In the genomic region with DNA sequence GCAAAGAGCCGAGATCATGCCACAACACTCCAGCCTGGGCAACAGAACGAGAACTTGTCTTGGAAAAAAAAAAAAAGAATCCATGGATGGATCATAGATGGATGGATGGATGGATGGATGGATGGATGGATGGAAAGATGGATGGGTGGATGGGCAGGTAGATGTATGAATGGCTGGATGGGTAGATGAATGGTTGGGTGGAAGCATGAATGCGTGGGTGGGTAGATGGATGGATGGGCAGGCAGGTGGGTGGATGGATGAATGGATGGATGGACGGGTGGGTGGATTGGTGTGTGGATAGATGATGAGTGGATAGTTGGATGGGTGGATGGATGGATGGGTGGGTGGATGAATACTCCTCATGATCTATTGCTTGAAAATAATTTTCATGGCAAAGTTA, we compare ENCODE assay signal across 18 cellular contexts. TPM values are rescaled to one million over a fixed set of nuclear protein-coding genes. Genes with fewer than 3 reads are reported as not detected.
DNase-seq lines count a peak whose midpoint lies in the region; ATAC-seq and TF ChIP-seq lines count a peak whose summit lies in the region.
"Had no signal": no experiment of that assay in that cellular context is flagged by ENCODE, and none has a peak within 500 bp of the region (broad histone marks: within the 10 kb centered on the region; RNA-seq: fewer than 3 reads in every experiment).

No MANE protein-coding gene starts in this region.

- ATAC-seq in IMR-90 (ENCODE audit: low read depth) (no peak), HG03175 (IDR thresholded peaks at IDR 0.05; ENCODE audit: unreplicated experiment) (no peak)

- H3K14ac ChIP-seq in IMR-90 (replicated peaks; ENCODE audit: low read depth, low read length) = no peak overlapping the region

- intact Hi-C loops in IMR-90 (cut with micrococcal nuclease) (no loop called here), testis (cut with DNase I; ENCODE audit: low total_unique reads) (no loop called here)

- no peak overlapping the region for H2AFZ ChIP-seq in IMR-90 (replicated peaks; ENCODE audit: low read length, poor library complexity)

- dilution Hi-C loops in IMR-90 (cut with HindIII; ENCODE audit: low sequenced_read_pairs, unreplicated experiment) = no loop called here

- no peak overlapping the region; the same call in 1 of the 2 replicates for H3K4ac ChIP-seq in IMR-90 (ENCODE audit: low read depth, low read length)

- no peak overlapping the region for H4K5ac ChIP-seq in IMR-90 (ENCODE audit: low read depth, low read length)

- H3K9me3 Mint-ChIP-seq in chondrocyte (ENCODE audit: low read depth) = no peaks in the 10 kb centered on the region
- H3K9me3 Mint-ChIP-seq in nephron = no peaks in the 10 kb centered on the region
- H3K9me3 Mint-ChIP-seq in type B pancreatic cell = no peaks in the 10 kb centered on the region
- H3K9me3 Mint-ChIP-seq: activated B cell treated with CpG ODN at 0.5 μM for 24 hours; memory B cell; T-helper 2 cell treated with Interferon-gamma antibody and Interleukin-4, amounts not matched to agents 5 μg/mL and 100 μg/mL, for 36 hours had no signal

- H3K27me3 ChIP-seq in IMR-90 (ENCODE audit: control insufficient read depth, insufficient read depth, low read length) = no peaks in the 10 kb centered on the region
- no peaks in the 10 kb centered on the region for H3K27me3 ChIP-seq in testis
- H3K27me3 ChIP-seq: adrenal gland, BLaER1, colonic mucosa had no signal

- no peak overlapping the region for H3K23ac ChIP-seq in IMR-90 (ENCODE audit: low read depth, low read length)

- peak overlapping the region; percentile 39; the same call in 1 of the 2 replicates for H2AK5ac ChIP-seq in IMR-90 (ENCODE audit: low read depth, low read length)

- H2BK120ac ChIP-seq in IMR-90 (ENCODE audit: low read depth, low read length) = no peak overlapping the region

- TF ChIP-seq POLR2A in IMR-90 (IDR thresholded peaks at IDR 0.05; ENCODE audit: low read depth, low read length) = no peak
- TF ChIP-seq POLR2A in testis (IDR thresholded peaks at IDR 0.05) = no peak

- no peaks in the 10 kb centered on the region for H4K20me1 ChIP-seq in IMR-90 (ENCODE audit: insufficient read depth, low read length)
- H4K20me1 ChIP-seq: BLaER1 had no signal

- peak overlapping the region; percentile 85 for H3K27ac Mint-ChIP-seq in chondrocyte (ENCODE audit: unreplicated experiment)
- H3K27ac Mint-ChIP-seq in nephron = peak overlapping the region in 1 of 3 experiments; percentile 39
- H3K27ac Mint-ChIP-seq in type B pancreatic cell = no peak overlapping the region
- H3K27ac Mint-ChIP-seq: activated B cell treated with CpG ODN at 0.5 μM for 24 hours; memory B cell; T-helper 2 cell treated with Interferon-gamma antibody and Interleukin-4, amounts not matched to agents 5 μg/mL and 100 μg/mL, for 36 hours had no signal

- no peak overlapping the region for H2BK20ac ChIP-seq in IMR-90 (ENCODE audit: low read depth, low read length)

- no peak overlapping the region; the same call in 1 of the 2 replicates for H3K56ac ChIP-seq in IMR-90 (ENCODE audit: extremely low read depth, insufficient read depth, low read length)

- H3K4me1 ChIP-seq in IMR-90 (ENCODE audit: control insufficient read depth, insufficient read depth, low read length) = peaks cover 20% of the 10 kb centered on the region
- peaks cover 8% of the 10 kb centered on the region for H3K4me1 ChIP-seq in testis
- H3K4me1 ChIP-seq: colonic mucosa had no signal

- H2BK15ac ChIP-seq in IMR-90 (ENCODE audit: low read depth, low read length) = no peak overlapping the region

- in situ Hi-C loops in IMR-90 (cut with MboI; ENCODE audit: low sequenced_read_pairs) = loop anchor here (5.0 kb wide), 1 partner anchor 68 kb away; no protein-coding TSS in a partner anchor

- H3K4me2 ChIP-seq in IMR-90 (ENCODE audit: low read depth, low read length) = no peak overlapping the region

- no peak overlapping the region for H2BK5ac ChIP-seq in IMR-90 (ENCODE audit: low read depth, low read length, poor library complexity, severe bottlenecking)

- CTCF ChIA-PET in IMR-90 (lab: Yijun Ruan, JAX) = no interaction called here

- H3K4me3 ChIP-seq in IMR-90 (ENCODE audit: insufficient read depth, low read depth, low read length) = no peak overlapping the region
- H3K4me3 ChIP-seq in testis = no peak overlapping the region

- no peak for TF ChIP-seq RAD21 in IMR-90 (IDR thresholded peaks at IDR 0.05; ENCODE audit: low read length)

- peaks cover 19% of the 10 kb centered on the region for H3K9me1 ChIP-seq in IMR-90 (ENCODE audit: insufficient read depth, low read length)

- no peak overlapping the region for H3K9ac ChIP-seq in IMR-90 (ENCODE audit: low read depth, low read length)
- H3K9ac ChIP-seq: BLaER1 had no signal

- no peak for TF ChIP-seq CTCF in IMR-90 (conservative IDR thresholded peaks at IDR 0.05; ENCODE audit: low read depth, low read length)
- TF ChIP-seq CTCF in chondrocyte (IDR thresholded peaks at IDR 0.05) = no peak
- no peak for TF ChIP-seq CTCF in nephron (IDR thresholded peaks at IDR 0.05; ENCODE audit: unreplicated experiment in 3 of 3)
- TF ChIP-seq CTCF in type B pancreatic cell (conservative IDR thresholded peaks at IDR 0.05) = no peak
- no peak for TF ChIP-seq CTCF in testis (IDR thresholded peaks at IDR 0.05)

- H3K4me1 Mint-ChIP-seq in chondrocyte (ENCODE audit: low read depth) (peaks cover 87% of the 10 kb centered on the region), nephron (peaks cover 52% of the 10 kb centered on the region), type B pancreatic cell (ENCODE audit: unreplicated experiment) (peaks cover 28% of the 10 kb centered on the region)

- H2AK9ac ChIP-seq in IMR-90 (replicated peaks; ENCODE audit: low read depth, low read length, poor library complexity) = no peak overlapping the region

- H3K36me3 ChIP-seq in IMR-90 (ENCODE audit: control insufficient read depth, insufficient read depth, low read length) (no peaks in the 10 kb centered on the region), testis (ENCODE audit: low read depth, missing control alignments) (no peaks in the 10 kb centered on the region)
- H3K36me3 ChIP-seq: adrenal gland, BLaER1, colonic mucosa had no signal

- no peak overlapping the region for H3K18ac ChIP-seq in IMR-90 (ENCODE audit: low read depth, low read length)

- H3K4me3 Mint-ChIP-seq in chondrocyte (ENCODE audit: unreplicated experiment) (peak overlapping the region; percentile 91), nephron (peak overlapping the region; percentile 63 to 85 (median 81)), type B pancreatic cell (peak overlapping the region; percentile 58)
- H3K4me3 Mint-ChIP-seq: activated B cell treated with CpG ODN at 0.5 μM for 24 hours; memory B cell; T-helper 2 cell treated with Interferon-gamma antibody and Interleukin-4, amounts not matched to agents 5 μg/mL and 100 μg/mL, for 36 hours had no signal

- peaks cover 3% of the 10 kb centered on the region for H3K36me3 Mint-ChIP-seq in chondrocyte (ENCODE audit: low read depth)
- H3K36me3 Mint-ChIP-seq in nephron (ENCODE audit: low read depth) = no peaks in the 10 kb centered on the region
- H3K36me3 Mint-ChIP-seq in type B pancreatic cell = no peaks in the 10 kb centered on the region
- H3K36me3 Mint-ChIP-seq: memory B cell had no signal

- peaks cover 0 to 19% of the 10 kb centered on the region in 2 experiments; a peak in 1 of 4 replicates for H3K79me1 ChIP-seq in IMR-90 (ENCODE audit: low read depth in 1 of 2, low read length in 2 of 2)

- H3K9me3 ChIP-seq in IMR-90 (ENCODE audit: control insufficient read depth, insufficient read depth, low read length) (no peaks in the 10 kb centered on the region), testis (no peaks in the 10 kb centered on the region)
- H3K9me3 ChIP-seq: adrenal gland, BLaER1, colonic mucosa had no signal

- POLR2A ChIA-PET in IMR-90 (lab: Charles Lee; ENCODE audit: unreplicated experiment) = interaction anchor here (0.9 kb wide), 1 partner anchor 20 kb away, joined by 5 read pairs; no protein-coding TSS in a partner anchor

- H3K27ac ChIP-seq in IMR-90 (ENCODE audit: insufficient read depth, low read length) (no peak overlapping the region), testis (no peak overlapping the region)
- H3K27ac ChIP-seq: BLaER1 had no signal

- H3K27me3 Mint-ChIP-seq in chondrocyte (ENCODE audit: low read depth) (no peaks in the 10 kb centered on the region), nephron (ENCODE audit: low read depth) (peaks cover 3% of the 10 kb centered on the region), type B pancreatic cell (peaks cover 3% of the 10 kb centered on the region)

- no peak overlapping the region for H4K8ac ChIP-seq in IMR-90 (ENCODE audit: low read depth in 2 of 2, low read length in 2 of 2)

- 90 to 100% methylated on average over 1 to 2 of the region's 4 CpGs for WGBS in IMR-90 (ENCODE audit: extremely low coverage in 2 of 2, insufficient read length in 1 of 2), 2 experiments
- WGBS in testis, 2 donors = 89 to 94% methylated on average over 4 of the region's 4 CpGs

- H4K91ac ChIP-seq in IMR-90 (ENCODE audit: insufficient read depth, low read depth, low read length) = no peak overlapping the region

- no peak for DNase-seq in IMR-90
- no peak for DNase-seq in chondrocyte (ENCODE audit: low spot score)
- DNase-seq in type B pancreatic cell (ENCODE audit: extremely low spot score, unreplicated experiment) = no peak
- no peak for DNase-seq in testis
- no peak for DNase-seq in NCI-H524 treated with DMSO at 0.1 percent for 48 hours (lab: John Stamatoyannopoulos, UW)
- DNase-seq: activated B cell treated with CpG ODN at 0.5 μM for 24 hours; activated effector memory CD4-positive, alpha-beta T cell treated with Interleukin-2 at 50 U/mL for 16 hours; adrenal gland; colonic mucosa; NCI-H2081; NCI-H526 treated with DMSO at 0.1 percent for 48 hours; retina had no signal

- no TSS peak for BruUV-seq in IMR-90 (replicated peaks; lab: Mats Ljungman, UMichigan)

TF ChIP-seq in IMR-90, 13 proteins besides CTCF, POLR2A, EP300 and RAD21 (continues in another document):
- TF ChIP-seq RCOR1 (IDR thresholded peaks at IDR 0.05; ENCODE audit: insufficient replicate concordance, low read length) = no peak
- TF ChIP-seq FOS (IDR thresholded peaks at IDR 0.05; ENCODE audit: low read depth, low read length) = no peak

RNA-seq across cellular contexts. Expression of gene JPH2, which starts 1.4 kb away (rescaled TPM):
- total RNA-seq in IMR-90 (2012; rRNA removed) (0.54 and 0.83 TPM in 2 replicates), chondrocyte (46.6 to 75.9 TPM (median 71.2 TPM) in 3 replicates), type B pancreatic cell (ENCODE audit: low replicate concordance) (4.9 and 17.3 TPM in 2 replicates), testis (1 to 10 TPM; 1.9 to 3.2 TPM)
- polyA plus RNA-seq in IMR-90 (2012; rRNA removed) (0.44 TPM in 2 replicates), testis (ENCODE audit: insufficient read depth, low read depth, low replicate concordance) (3.7 TPM)
- 0.31 and 0.60 TPM in 2 replicates for polyA plus RNA-seq in IMR-90 (2012; cell fraction: cytosol; rRNA removed)
- 0.40 and 0.71 TPM in 2 replicates for polyA plus RNA-seq in IMR-90 (2012; cell fraction: nucleus; rRNA removed; ENCODE audit: low replicate concordance)
- total RNA-seq: activated B cell treated with CpG ODN at 0.5 μM for 24 hours, OCI-LY7 had no signal

RNA-seq across cellular contexts. Expression of gene OSER1, which starts 25.0 kb away (rescaled TPM):
- total RNA-seq in IMR-90 (2012; rRNA removed) (66.9 and 70.6 TPM in 2 replicates), chondrocyte (30.3 to 33.0 TPM (median 31.5 TPM) in 3 replicates), type B pancreatic cell (ENCODE audit: low replicate concordance) (31.1 and 38.4 TPM in 2 replicates), testis (10 to 100 TPM; 79.0 to 80.4 TPM)
- polyA plus RNA-seq in IMR-90 (2012; rRNA removed) (27.7 and 32.6 TPM in 2 replicates), testis (ENCODE audit: insufficient read depth, low read depth, low replicate concordance) (195 TPM)
- polyA plus RNA-seq in IMR-90 (2012; cell fraction: cytosol; rRNA removed) = 10.3 and 11.0 TPM in 2 replicates
- polyA plus RNA-seq in IMR-90 (2012; cell fraction: nucleus; rRNA removed; ENCODE audit: low replicate concordance) = 20.0 and 103 TPM in 2 replicates
